9 cellular contexts compared by ENCODE assay signal in genomic region chr6:912871-913663, GRCh38.
DNase-seq lines count a peak whose midpoint lies in the region; ATAC-seq and TF ChIP-seq lines count a peak whose summit lies in the region.
"Had no signal": no experiment of that assay in that cellular context is flagged by ENCODE, and none has a peak within 500 bp of the region (broad histone marks: within the 10 kb centered on the region; RNA-seq: fewer than 3 reads in every experiment).

No MANE protein-coding gene starts in this region.

- no peak overlapping the region for H3K4me2 ChIP-seq in trophoblast cell (ENCODE audit: low read length)

- no peaks in the 10 kb centered on the region for H3K4me1 ChIP-seq in trophoblast cell (ENCODE audit: control insufficient read depth in 1 of 2, insufficient read depth in 2 of 2, low read length in 2 of 2)

- H2BK5ac ChIP-seq in trophoblast cell (ENCODE audit: low read depth, low read length, poor library complexity), result no peak overlapping the region

- H3K18ac ChIP-seq in trophoblast cell (ENCODE audit: low read length), result no peak overlapping the region

- H3K27ac ChIP-seq in trophoblast cell (ENCODE audit: low read depth, low read length), result no peak overlapping the region

- no peak overlapping the region for H2AFZ ChIP-seq in trophoblast cell (ENCODE audit: insufficient read depth, low read length, poor library complexity)

- no peak overlapping the region for H4K91ac ChIP-seq in trophoblast cell (ENCODE audit: low read depth, low read length)

- H3K4me3 ChIP-seq in GM06990 (replicated peaks; ENCODE audit: low read depth, low read length) (no peak overlapping the region), epithelial cell of esophagus (ENCODE audit: low read length) (no peak overlapping the region), trophoblast cell (ENCODE audit: low read depth, low read length) (no peak overlapping the region)

- ATAC-seq in HG03108 (IDR thresholded peaks at IDR 0.05; ENCODE audit: unreplicated experiment) (no peak), HG03520 (IDR thresholded peaks at IDR 0.05; ENCODE audit: unreplicated experiment) (no peak), HG03039 (IDR thresholded peaks at IDR 0.05; ENCODE audit: unreplicated experiment) (no peak)

- no peak overlapping the region for H3K9ac ChIP-seq in trophoblast cell (ENCODE audit: low read length)

- H3K14ac ChIP-seq in trophoblast cell (ENCODE audit: low read length), result no peak overlapping the region

- H4K8ac ChIP-seq in trophoblast cell (ENCODE audit: low read depth, low read length), result no peak overlapping the region

- DNase-seq in GM06990 (ENCODE audit: extremely low read depth, insufficient read length) (no peak), NCI-H1105 (lab: John Stamatoyannopoulos, UW) (peak; percentile 50), epithelial cell of esophagus (ENCODE audit: low read depth) (peak; percentile 60), trophoblast cell (peak; percentile 84 to 91), mesenteric fat pad (ENCODE audit: low spot score) (no peak)
- DNase-seq: activated T-cell treated with anti-CD3 and anti-CD28 coated beads, Interleukin-2, amount 50 U/mL, for 1 hour had no signal

- peaks cover 11% of the 10 kb centered on the region for H3K9me3 ChIP-seq in trophoblast cell (ENCODE audit: insufficient read depth, low read depth, low read length)

- H2BK120ac ChIP-seq in trophoblast cell (ENCODE audit: insufficient read depth, low read length, poor library complexity), result no peak overlapping the region

- H3K36me3 ChIP-seq in GM06990 (ENCODE audit: control insufficient read depth, insufficient read depth, low read length), result no peaks in the 10 kb centered on the region
- H3K36me3 ChIP-seq in trophoblast cell (ENCODE audit: control insufficient read depth in 1 of 2, insufficient read depth in 2 of 2, low read length in 2 of 2), result no peaks in the 10 kb centered on the region

- no peak overlapping the region for H2BK12ac ChIP-seq in trophoblast cell (ENCODE audit: low read length)

- H4K12ac ChIP-seq in trophoblast cell (ENCODE audit: low read depth, low read length), result no peak overlapping the region

- WGBS in trophoblast cell (ENCODE audit: extremely low coverage, insufficient coverage, insufficient read length), result no CpG with 5 or more reads among the region's 13 CpGs

- no peak overlapping the region for H3K4ac ChIP-seq in trophoblast cell (ENCODE audit: low read depth, low read length)

- H3K27me3 ChIP-seq in GM06990 (replicated peaks; ENCODE audit: control insufficient read depth, insufficient read depth, low read length) (no peaks in the 10 kb centered on the region), trophoblast cell (ENCODE audit: insufficient read depth, low read length) (no peaks in the 10 kb centered on the region)

- H3K79me2 ChIP-seq in trophoblast cell (ENCODE audit: control insufficient read depth, insufficient read depth, low read length, poor library complexity), result no peaks in the 10 kb centered on the region

- H3K79me1 ChIP-seq in trophoblast cell (ENCODE audit: low read length), result no peaks in the 10 kb centered on the region

- H3K23ac ChIP-seq in trophoblast cell (ENCODE audit: low read length), result no peak overlapping the region

- H2AK5ac ChIP-seq in trophoblast cell (ENCODE audit: low read length), result no peak overlapping the region

- TF ChIP-seq CTCF in GM06990 (IDR thresholded peaks at IDR 0.05; ENCODE audit: insufficient read depth, low read length, poor library complexity, severe bottlenecking) (peak; percentile 57), epithelial cell of esophagus (IDR thresholded peaks at IDR 0.05; ENCODE audit: insufficient read depth, low read depth, low read length, missing control alignments) (peak; percentile 86)

Comparison
In these comparisons a context has a peak if more than half of its experiments do, and no peak if none do; other contexts are left out.
1. DNase-seq: peak in NCI-H1105 (single experiment), epithelial cell of esophagus (single experiment) and trophoblast cell (2 of 2); none in GM06990 (single experiment) and mesenteric fat pad (single experiment).